Comparison of ENCODE assay signal across 26 cellular contexts in genomic region chr12:96880220-96880619, GRCh38.
"Had no signal": no experiment of that assay in that cellular context is flagged by ENCODE, and none has a peak within 500 bp of the region (broad histone marks: within the 10 kb centered on the region; RNA-seq: fewer than 3 reads in every experiment).

No MANE protein-coding gene starts in this region.

- H3K4me3 ChIP-seq: MG63 had no signal

- H3K4me1 Mint-ChIP-seq: activated CD4-positive, alpha-beta memory T cell treated with anti-CD3 and anti-CD28 coated beads, Interleukin-2, amount 10 ng/mL, durations not matched to agents 7 days and 5 days; activated naive CD4-positive, alpha-beta T cell treated with anti-CD3 and anti-CD28 coated beads, Interleukin-2, amount 10 ng/mL, durations not matched to agents 7 days and 5 days; activated naive CD8-positive, alpha-beta T cell treated with anti-CD3 and anti-CD28 coated beads for 36 hours; central memory CD8-positive, alpha-beta T cell had no signal

- H3K4me2 ChIP-seq: KMS-11 had no signal

- H3K27me3 ChIP-seq: MG63 had no signal

- H3K36me3 ChIP-seq: MG63 had no signal

- H3K9me3 Mint-ChIP-seq: activated CD4-positive, alpha-beta memory T cell treated with anti-CD3 and anti-CD28 coated beads, Interleukin-2, amount 10 ng/mL, durations not matched to agents 7 days and 5 days; activated naive CD4-positive, alpha-beta T cell treated with anti-CD3 and anti-CD28 coated beads, Interleukin-2, amount 10 ng/mL, durations not matched to agents 7 days and 5 days; activated naive CD8-positive, alpha-beta T cell treated with anti-CD3 and anti-CD28 coated beads for 36 hours; activated T-helper 2 cell treated with anti-CD3 and anti-CD28 coated beads, Interferon-gamma antibody, Interleukin-2, Interleukin-4, amounts not matched to agents 10 μg/mL and 5 μg/mL and 100 μg/mL, durations not matched to agents 14 hours and 24 hours and 36 hours; central memory CD8-positive, alpha-beta T cell; T-helper 1 cell treated with Interleukin-12 subunit alpha and Interleukin-12 subunit beta and Interleukin-4 antibody, amounts not matched to agents 30 μg/mL and 1 μg/mL, for 36 hours had no signal

- H3K4me3 Mint-ChIP-seq: activated CD4-positive, alpha-beta memory T cell treated with anti-CD3 and anti-CD28 coated beads, Interleukin-2, amount 10 ng/mL, durations not matched to agents 7 days and 5 days; activated naive CD4-positive, alpha-beta T cell treated with anti-CD3 and anti-CD28 coated beads, Interleukin-2, amount 10 ng/mL, durations not matched to agents 7 days and 5 days; activated naive CD8-positive, alpha-beta T cell treated with anti-CD3 and anti-CD28 coated beads for 36 hours; activated T-cell treated with anti-CD3 and anti-CD28 coated beads, Interleukin-2, amount 50 U/mL, for 72 hours; central memory CD8-positive, alpha-beta T cell; T-helper 1 cell treated with Interleukin-12 subunit alpha and Interleukin-12 subunit beta and Interleukin-4 antibody, amounts not matched to agents 30 μg/mL and 1 μg/mL, for 36 hours had no signal

- H3K36me3 Mint-ChIP-seq: activated naive CD4-positive, alpha-beta T cell treated with anti-CD3 and anti-CD28 coated beads, Interleukin-2, amount 10 ng/mL, durations not matched to agents 7 days and 5 days; activated naive CD8-positive, alpha-beta T cell treated with anti-CD3 and anti-CD28 coated beads for 36 hours had no signal

- FAIRE-seq: bronchial epithelial cell, RCC 7860 had no signal

- H3K27ac Mint-ChIP-seq: activated CD4-positive, alpha-beta memory T cell treated with anti-CD3 and anti-CD28 coated beads, Interleukin-2, amount 10 ng/mL, durations not matched to agents 7 days and 5 days; activated naive CD4-positive, alpha-beta T cell treated with anti-CD3 and anti-CD28 coated beads, Interleukin-2, amount 10 ng/mL, durations not matched to agents 7 days and 5 days; activated naive CD8-positive, alpha-beta T cell treated with anti-CD3 and anti-CD28 coated beads for 36 hours; activated T-cell treated with anti-CD3 and anti-CD28 coated beads, Interleukin-2, amount 50 U/mL, for 72 hours; activated T-helper 2 cell treated with anti-CD3 and anti-CD28 coated beads, Interferon-gamma antibody, Interleukin-2, Interleukin-4, amounts not matched to agents 10 μg/mL and 5 μg/mL and 100 μg/mL, durations not matched to agents 14 hours and 24 hours and 36 hours; T-helper 1 cell treated with Interleukin-12 subunit alpha and Interleukin-12 subunit beta and Interleukin-4 antibody, amounts not matched to agents 30 μg/mL and 1 μg/mL, for 36 hours had no signal

- H3K9me3 ChIP-seq: MG63 had no signal

- H3K27ac ChIP-seq: KMS-11, VCaP had no signal

- H3K9ac ChIP-seq: KMS-11 had no signal

- DNase-seq: activated CD4-positive, alpha-beta memory T cell treated with anti-CD3 and anti-CD28 coated beads, Interleukin-2, amount 10 ng/mL, durations not matched to agents 7 days and 5 days; activated CD4-positive, alpha-beta T cell treated with anti-CD3 and anti-CD28 coated beads, Interleukin-2, amount 50 U/mL, for 1 hour; activated CD4-positive, CD25-positive, alpha-beta regulatory T cell; activated gamma-delta T cell treated with Interleukin-2 at 50 U/mL for 16 hours; activated naive CD4-positive, alpha-beta T cell treated with anti-CD3 and anti-CD28 coated beads, Interleukin-2, amount 10 ng/mL, durations not matched to agents 7 days and 5 days; activated naive CD8-positive, alpha-beta T cell treated with anti-CD3 and anti-CD28 coated beads for 36 hours; activated T-cell treated with anti-CD3 and anti-CD28 coated beads for 4 hours; activated T-cell treated with anti-CD3 and anti-CD28 coated beads, Interleukin-2, amount 50 U/mL, for 72 hours; anterior cingulate cortex; MG63; MV-4-11; NCI-H1105; NCI-H1436; NCI-H187; NCI-H2081 treated with DMSO at 0.1 percent for 48 hours; NCI-H446; NCI-H524; PC-3; SHP77 had no signal
